In genomic region chr7:77532247-77532646, GRCh38 we compare ENCODE assay signal across 14 cellular contexts.
"Had no signal": no experiment of that assay in that cellular context is flagged by ENCODE, and none has a peak within 500 bp of the region (broad histone marks: within the 10 kb centered on the region; RNA-seq: fewer than 3 reads in every experiment).

No MANE protein-coding gene starts in this region.

- H3K9me3 Mint-ChIP-seq: activated T-helper 2 cell treated with anti-CD3 and anti-CD28 coated beads, Interferon-gamma antibody, Interleukin-2, Interleukin-4, amounts not matched to agents 10 μg/mL and 5 μg/mL and 100 μg/mL, durations not matched to agents 14 hours and 24 hours and 36 hours; stimulated activated naive CD8-positive, alpha-beta T cell treated with anti-CD3 and anti-CD28 coated beads, Interleukin-15, Interleukin-2, amounts not matched to agents 100 ng/mL and 50 ng/mL, for 24 hours; T-helper 2 cell treated with Interferon-gamma antibody and Interleukin-4, amounts not matched to agents 5 μg/mL and 100 μg/mL, for 36 hours had no signal

- H3K27me3 Mint-ChIP-seq: stimulated activated naive CD8-positive, alpha-beta T cell treated with anti-CD3 and anti-CD28 coated beads, Interleukin-15, Interleukin-2, amounts not matched to agents 100 ng/mL and 50 ng/mL, for 24 hours had no signal

- H3K27ac ChIP-seq: colonic mucosa, gastroesophageal sphincter, psoas muscle, testis had no signal

- H3K27ac Mint-ChIP-seq: activated T-helper 2 cell treated with anti-CD3 and anti-CD28 coated beads, Interferon-gamma antibody, Interleukin-2, Interleukin-4, amounts not matched to agents 10 μg/mL and 5 μg/mL and 100 μg/mL, durations not matched to agents 14 hours and 24 hours and 36 hours; nephron; stimulated activated naive CD8-positive, alpha-beta T cell treated with anti-CD3 and anti-CD28 coated beads, Interleukin-15, Interleukin-2, amounts not matched to agents 100 ng/mL and 50 ng/mL, for 24 hours; T-helper 2 cell treated with Interferon-gamma antibody and Interleukin-4, amounts not matched to agents 5 μg/mL and 100 μg/mL, for 36 hours had no signal

- DNase-seq: activated naive CD4-positive, alpha-beta T cell treated with anti-CD3 and anti-CD28 coated beads, Interleukin-2, amount 50 U/mL, for 16 hours; caudate nucleus; colonic mucosa; effector CD4-positive, alpha-beta T cell; kidney; left ventricle myocardium superior; mesenchymal stem cell; psoas muscle; testis had no signal

- H3K4me1 Mint-ChIP-seq: nephron had no signal

- H3K4me3 Mint-ChIP-seq: stimulated activated naive CD8-positive, alpha-beta T cell treated with anti-CD3 and anti-CD28 coated beads, Interleukin-15, Interleukin-2, amounts not matched to agents 100 ng/mL and 50 ng/mL, for 24 hours; T-helper 2 cell treated with Interferon-gamma antibody and Interleukin-4, amounts not matched to agents 5 μg/mL and 100 μg/mL, for 36 hours had no signal
